Comparison of ENCODE assay signal across 8 cellular contexts in genomic region chr3:63863150-63864007, GRCh38. TPM values are rescaled to one million over a fixed set of nuclear protein-coding genes. Genes with fewer than 3 reads are reported as not detected.
A peak's percentile ranks its signal among the peaks of the same experiment; 100 is the strongest.
DNase-seq lines count a peak whose midpoint lies in the region; ATAC-seq and TF ChIP-seq lines count a peak whose summit lies in the region.

TSS of gene ATXN7 (plus strand) at chr3:63863867. CDS start at chr3:63912599, 48,732 bp downstream.
TSS of gene THOC7 (minus strand) at chr3:63863805. CDS start at chr3:63863790, 15 bp downstream.

- TF ChIP-seq RAD21 in neural cell (conservative IDR thresholded peaks at IDR 0.05): no peak

- DNase-seq in AML-193 (lab: John Stamatoyannopoulos, UW): peak; percentile 57 to 59
- no peak for DNase-seq in Panc1 (ENCODE audit: low read depth, low spot score)
- DNase-seq in activated effector memory CD4-positive, alpha-beta T cell treated with Interleukin-2 at 50 U/mL for 16 hours: peak; percentile 66
- DNase-seq in fibroblast of the aortic adventitia (ENCODE audit: low read depth): peak; percentile 39

- H3K4me3 ChIP-seq in Panc1 (ENCODE audit: low read depth in 2 of 2, low read length in 2 of 2) (peak within 1 kb of the TSS; percentile 70 to 79), fibroblast of the aortic adventitia (ENCODE audit: low read depth, low read length) (peak within 1 kb of the TSS; percentile 83), neural cell (ENCODE audit: low read length) (peak within 1 kb of the TSS; percentile 80), subcutaneous abdominal adipose tissue (ENCODE audit: low read depth in 1 of 5, low read length in 5 of 5) (peak within 1 kb of the TSS; percentile 74 to 90 (median 84))

- in situ Hi-C loops in Panc1 (cut with HindIII; ENCODE audit: low pct_unique_long_range_greater_than_20kb, low sequenced_read_pairs): no loop called here

- H3K4me2 ChIP-seq in neural cell (ENCODE audit: low read length): peak within 1 kb of the TSS; percentile 63

- no peaks in the 10 kb centered on the region for H4K20me1 ChIP-seq in neural cell (ENCODE audit: insufficient read depth)

- H3K36me3 ChIP-seq in Panc1 (ENCODE audit: control insufficient read depth, insufficient read depth, low read length) (no peaks in the 10 kb centered on the region; the same call in 1 of the 2 replicates), neural cell (ENCODE audit: insufficient read depth, low read length) (no peaks in the 10 kb centered on the region), subcutaneous abdominal adipose tissue (ENCODE audit: control insufficient read depth in 5 of 5, insufficient read depth in 5 of 5, low read length in 5 of 5) (no peaks in the 10 kb centered on the region)

- TF ChIP-seq EP300 in neural cell (conservative IDR thresholded peaks at IDR 0.05; ENCODE audit: poor library complexity, severe bottlenecking): no peak

- H3K9ac ChIP-seq in neural cell (ENCODE audit: low read length): peak within 1 kb of the TSS; percentile 90
- H3K9ac ChIP-seq in subcutaneous abdominal adipose tissue (ENCODE audit: low read length in 5 of 5): peak within 1 kb of the TSS; percentile 32 to 95 (median 91)

- ATAC-seq in GM18907 (IDR thresholded peaks at IDR 0.05; ENCODE audit: unreplicated experiment) (peak; percentile 80), HG03135 (IDR thresholded peaks at IDR 0.05; ENCODE audit: unreplicated experiment) (peak; percentile 73), Panc1 (peak; percentile 89)

- BruUV-seq in Panc1 (replicated peaks; lab: Mats Ljungman, UMichigan): no TSS peak

- intact Hi-C loops in Panc1 (cut with micrococcal nuclease; ENCODE audit: unreplicated experiment): no loop called here

- H3K4me1 ChIP-seq in Panc1 (ENCODE audit: control insufficient read depth, insufficient read depth, low read length) (peaks cover 3% of the 10 kb centered on the region; the same call in 1 of the 2 replicates), subcutaneous abdominal adipose tissue (ENCODE audit: control insufficient read depth in 5 of 5, insufficient read depth in 5 of 5, low read length in 5 of 5) (peaks cover 0 to 22% (median 16%) of the 10 kb centered on the region in 5 donors)

- TF ChIP-seq CTCF in Panc1 (IDR thresholded peaks at IDR 0.05) (no peak), fibroblast of the aortic adventitia (IDR thresholded peaks at IDR 0.05; ENCODE audit: insufficient read depth, low read length) (no peak), neural cell (IDR thresholded peaks at IDR 0.05; ENCODE audit: poor library complexity, severe bottlenecking) (no peak)

- POLR2A ChIA-PET in Panc1 (lab: Charles Lee): no interaction called here

- CTCF ChIA-PET in Panc1 (lab: Charles Lee): interaction anchor here (0.7 kb wide), 1 partner anchor 131 kb away, joined by 8 read pairs; no protein-coding TSS in a partner anchor

- no peaks in the 10 kb centered on the region for H3F3A ChIP-seq in neural cell (ENCODE audit: insufficient read depth, low read length, poor library complexity, severe bottlenecking)

- H3K9me3 ChIP-seq in Panc1 (ENCODE audit: control insufficient read depth, insufficient read depth, low read depth, low read length) (no peaks in the 10 kb centered on the region), neural cell (ENCODE audit: low read length) (no peaks in the 10 kb centered on the region), subcutaneous abdominal adipose tissue (ENCODE audit: control insufficient read depth in 5 of 5, low read length in 5 of 5) (no peaks in the 10 kb centered on the region)

- H3K79me2 ChIP-seq in neural cell (replicated peaks; ENCODE audit: insufficient read depth, low read length): peaks cover 20% of the 10 kb centered on the region

- no peaks in the 10 kb centered on the region for H3K9me2 ChIP-seq in neural cell (ENCODE audit: insufficient read depth, low read length)

- H3K27ac ChIP-seq in Panc1 (ENCODE audit: low read length): peak within 1 kb of the TSS; percentile 89
- peak within 1 kb of the TSS; percentile 74 for H3K27ac ChIP-seq in neural cell (ENCODE audit: low read length)
- H3K27ac ChIP-seq in subcutaneous abdominal adipose tissue (ENCODE audit: low read depth, low read length): peak within 1 kb of the TSS; percentile 81

- H2AFZ ChIP-seq in neural cell (ENCODE audit: low read depth, low read length): peak within 1 kb of the TSS; percentile 66

- H3K27me3 ChIP-seq in Panc1 (ENCODE audit: control insufficient read depth, insufficient read depth, low read length) (no peaks in the 10 kb centered on the region), neural cell (ENCODE audit: insufficient read depth, low read depth, low read length) (no peaks in the 10 kb centered on the region), subcutaneous abdominal adipose tissue (ENCODE audit: control insufficient read depth in 5 of 5, insufficient read depth in 4 of 5, low read length in 5 of 5) (no peaks in the 10 kb centered on the region)

TF ChIP-seq in neural cell, 6 proteins besides CTCF, POLR2A, EP300 and RAD21:
- TF ChIP-seq EZH2 (IDR thresholded peaks at IDR 0.05; ENCODE audit: borderline replicate concordance, insufficient read depth, low read length, poor library complexity, severe bottlenecking) (no peak), MXI1 (conservative IDR thresholded peaks at IDR 0.05; ENCODE audit: poor library complexity, severe bottlenecking) (peak; percentile 91), SMC3 (conservative IDR thresholded peaks at IDR 0.05; ENCODE audit: poor library complexity) (peak; percentile 16), REST (IDR thresholded peaks at IDR 0.05; ENCODE audit: borderline replicate concordance) (peak; percentile 16), POLR2AphosphoS5 (IDR thresholded peaks at IDR 0.05) (peak; percentile 40), TAF1 (IDR thresholded peaks at IDR 0.05; ENCODE audit: low read depth) (no peak)

RNA-seq across cellular contexts. Expression of gene ATXN7, which starts in this region (rescaled TPM):
- total RNA-seq in Panc1 (2021; ENCODE audit: unreplicated experiment): 17.3 TPM
- 8.8 TPM for polyA plus RNA-seq in Panc1 (2012; ENCODE audit: insufficient read length)
- 8.6 and 21.0 TPM in 2 replicates for total RNA-seq in fibroblast of the aortic adventitia (ENCODE audit: low replicate concordance)
- polyA plus RNA-seq in neural cell: 6.7 and 8.2 TPM in 2 replicates
- 22.9 and 32.3 TPM in 2 replicates for polyA minus RNA-seq in neural cell

RNA-seq across cellular contexts. Expression of gene THOC7, which starts in this region (rescaled TPM):
- total RNA-seq in Panc1 (2021; ENCODE audit: unreplicated experiment) (64.3 TPM), fibroblast of the aortic adventitia (ENCODE audit: low replicate concordance) (44.9 and 68.0 TPM in 2 replicates)
- polyA plus RNA-seq in Panc1 (2012; ENCODE audit: insufficient read length): 38.9 TPM
- 78.3 and 80.9 TPM in 2 replicates for polyA plus RNA-seq in neural cell
- polyA minus RNA-seq in neural cell: 35.5 and 41.2 TPM in 2 replicates
